ENCODE assay signal across 1 cellular context in the genomic region with DNA sequence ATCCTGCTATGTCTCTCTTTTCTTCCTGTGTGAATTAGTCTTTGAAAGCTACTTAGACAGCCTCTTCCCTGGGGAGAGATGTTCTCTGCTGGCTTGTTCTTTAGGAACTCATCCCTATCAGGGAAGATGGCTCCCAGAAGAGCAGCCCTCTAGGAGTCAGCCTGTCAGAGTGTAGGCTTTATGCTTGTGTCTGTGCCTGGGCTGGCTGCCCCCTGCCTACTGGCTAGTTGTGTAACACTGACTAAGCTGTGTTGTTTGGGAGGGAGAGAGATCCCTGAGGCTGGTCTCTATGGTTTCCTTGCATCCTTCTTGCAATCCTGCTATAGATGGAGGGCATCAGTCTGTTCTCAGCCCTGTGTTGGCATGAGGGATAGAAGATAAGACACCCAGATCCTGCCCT.
TF ChIP-seq lines count a peak whose summit lies in the region.

No MANE protein-coding gene starts in this region.

TF ChIP-seq in IMR-90, 13 proteins besides CTCF, POLR2A, EP300 and RAD21 (continued from another document):
- TF ChIP-seq SMC3 (IDR thresholded peaks at IDR 0.05; ENCODE audit: low read depth, low read length) (no peak), RCOR1 (IDR thresholded peaks at IDR 0.05; ENCODE audit: insufficient replicate concordance, low read length) (no peak), RFX5 (IDR thresholded peaks at IDR 0.05; ENCODE audit: low read depth, low read length) (no peak)
TF ChIP-seq in IMR-90: peak in this region for 0.
